Comparison of ENCODE assay signal across 13 cellular contexts in the genomic region with DNA sequence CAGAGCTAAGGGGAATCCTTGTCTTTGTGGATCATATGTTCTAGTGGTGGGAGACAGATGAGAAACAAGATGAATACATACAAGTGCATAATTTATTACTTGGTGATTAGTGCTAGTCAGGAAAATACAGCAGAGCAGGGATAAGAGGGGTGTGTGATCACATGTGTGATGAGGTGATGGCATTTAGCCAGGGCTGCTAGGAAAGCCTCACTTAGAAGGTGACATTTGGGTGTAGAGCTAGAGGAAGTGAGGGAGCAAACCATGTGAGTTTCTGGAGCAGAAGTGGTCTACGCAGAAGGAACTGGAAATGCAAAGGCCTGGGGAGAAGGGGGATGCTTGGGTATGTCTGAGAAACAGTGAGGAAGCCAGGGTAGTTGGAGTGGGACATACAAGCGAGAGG.
"Had no signal": no experiment of that assay in that cellular context is flagged by ENCODE, and none has a peak within 500 bp of the region (broad histone marks: within the 10 kb centered on the region; RNA-seq: fewer than 3 reads in every experiment).

No MANE protein-coding gene starts in this region.

- DNase-seq: activated CD4-positive, alpha-beta T cell treated with anti-CD3 and anti-CD28 coated beads, Interleukin-2, amount 50 U/mL, for 4 hours; activated CD4-positive, CD25-positive, alpha-beta regulatory T cell treated with anti-CD3 and anti-CD28 coated beads, Interleukin-2, amount 50 U/mL, for 72 hours; activated gamma-delta T cell; activated T-cell treated with anti-CD3 and anti-CD28 coated beads, Interleukin-2, amount 50 U/mL, for 24 hours; esophagus squamous epithelium; islet precursor cell; natural killer cell; psoas muscle; sigmoid colon; stimulated activated CD4-positive, alpha-beta T cell treated with anti-CD3 and anti-CD28 coated beads, Interleukin-2, amount 100 ng/mL, for 24 hours; stimulated activated naive CD4-positive, alpha-beta T cell treated with Interleukin-2 at 50 U/mL for 16 hours; upper lobe of left lung had no signal

- H3K27ac ChIP-seq: esophagus squamous epithelium, psoas muscle, sigmoid colon, upper lobe of left lung had no signal

- H3K27me3 ChIP-seq: esophagus squamous epithelium, sigmoid colon, upper lobe of left lung had no signal

- H3K4me1 ChIP-seq: esophagus squamous epithelium, psoas muscle, sigmoid colon, upper lobe of left lung had no signal

- H3K36me3 ChIP-seq: esophagus squamous epithelium, sigmoid colon, upper lobe of left lung had no signal

- H3K9me3 ChIP-seq: esophagus squamous epithelium, psoas muscle, sigmoid colon, upper lobe of left lung had no signal

- H3K4me3 ChIP-seq: esophagus squamous epithelium, psoas muscle, sigmoid colon, upper lobe of left lung had no signal

- ATAC-seq: left lobe of liver, natural killer cell, psoas muscle had no signal
